In the genomic region with DNA sequence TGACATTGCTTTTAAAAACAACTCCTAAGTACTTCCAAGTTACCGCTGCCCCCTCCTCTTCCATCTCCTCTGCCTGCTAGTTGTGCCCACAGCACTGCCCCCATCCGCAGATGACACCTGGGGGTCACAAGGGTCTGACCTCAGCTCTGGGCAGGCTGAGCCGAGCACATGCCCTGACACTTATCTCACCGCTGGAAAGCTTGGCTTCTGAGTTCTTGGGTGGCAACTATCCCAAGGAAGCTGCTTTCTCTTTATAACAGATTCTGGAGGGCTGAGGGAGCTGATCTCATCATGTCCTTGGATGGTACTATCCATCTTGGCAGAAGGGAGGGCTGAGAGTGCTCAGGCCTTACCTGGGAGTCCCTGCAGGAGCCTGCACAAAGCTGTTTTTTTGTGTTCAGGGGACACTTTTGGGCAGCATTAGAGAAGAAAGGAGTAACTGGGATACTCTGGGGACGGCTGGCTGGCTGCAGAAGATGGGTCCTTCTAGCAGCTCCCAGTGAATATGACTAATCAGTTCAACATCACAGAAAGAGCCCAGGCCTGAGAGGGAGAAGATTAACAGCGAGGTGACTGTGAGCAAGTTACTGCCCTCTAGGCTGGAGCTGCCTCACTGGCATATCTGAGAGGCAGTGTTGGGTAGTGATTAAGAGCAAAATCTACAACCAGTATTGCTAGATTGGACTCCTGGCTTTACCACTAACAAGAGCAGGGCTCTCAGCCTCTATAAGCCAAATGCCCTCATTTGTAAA, we compare ENCODE assay signal across 1 cellular context.
TF ChIP-seq lines count a peak whose summit lies in the region.

No MANE protein-coding gene starts in this region.

TF ChIP-seq in HEK293, 187 proteins besides CTCF, POLR2A, EP300 and RAD21 (continued from another document):
- TF ChIP-seq PRDM10 (tag by site-specific recombination; IDR thresholded peaks at IDR 0.05): peak; percentile 61
